1 cellular context compared by ENCODE assay signal in the genomic region with DNA sequence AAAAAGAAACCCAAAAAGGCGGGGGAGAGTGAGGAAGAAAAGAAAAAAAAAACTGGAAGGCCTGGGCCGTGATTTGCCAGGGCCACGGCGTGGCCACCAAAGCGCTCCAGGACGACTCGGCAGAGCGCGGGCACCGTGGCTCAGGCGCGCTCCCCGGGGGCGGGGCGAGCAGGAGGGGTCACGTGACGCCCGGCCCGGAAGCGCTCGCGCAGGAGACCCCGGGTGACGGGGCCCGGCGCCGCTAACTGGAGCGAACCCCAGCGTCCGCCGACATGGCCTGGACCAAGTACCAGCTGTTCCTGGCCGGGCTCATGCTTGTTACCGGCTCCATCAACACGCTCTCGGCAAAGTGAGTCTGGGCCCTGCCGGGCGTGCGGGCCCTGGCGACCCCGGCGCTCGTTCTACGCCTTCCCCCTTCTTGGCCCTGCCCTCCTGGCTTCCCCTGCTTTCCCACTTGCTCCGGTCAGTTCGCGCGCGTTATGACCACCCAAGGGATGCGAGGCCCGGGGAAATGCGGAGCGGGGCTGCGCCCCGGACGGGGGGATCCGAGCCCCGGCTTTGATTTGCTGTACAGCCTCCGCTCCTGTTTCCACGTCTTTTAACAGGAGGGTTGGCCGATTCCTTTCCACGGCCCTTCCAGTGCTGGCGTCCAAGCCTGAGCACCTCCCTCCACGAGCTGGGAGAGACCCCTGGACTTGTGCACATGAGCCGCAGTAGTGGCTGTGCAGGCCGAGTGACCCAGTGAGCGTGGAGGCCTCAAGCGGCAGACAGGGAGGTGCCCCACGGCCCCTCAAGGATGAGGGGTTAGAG.
TF ChIP-seq lines count a peak whose summit lies in the region.

Gene SLC35F6, plus strand, starts transcription at position 207 of the 810 bp plus-strand sequence. Its CDS starts 66 bp downstream, at position 273.

TF ChIP-seq in K562, 482 proteins besides CTCF, POLR2A, EP300 and RAD21 (continued from another document):
- TF ChIP-seq, protein P1, sequence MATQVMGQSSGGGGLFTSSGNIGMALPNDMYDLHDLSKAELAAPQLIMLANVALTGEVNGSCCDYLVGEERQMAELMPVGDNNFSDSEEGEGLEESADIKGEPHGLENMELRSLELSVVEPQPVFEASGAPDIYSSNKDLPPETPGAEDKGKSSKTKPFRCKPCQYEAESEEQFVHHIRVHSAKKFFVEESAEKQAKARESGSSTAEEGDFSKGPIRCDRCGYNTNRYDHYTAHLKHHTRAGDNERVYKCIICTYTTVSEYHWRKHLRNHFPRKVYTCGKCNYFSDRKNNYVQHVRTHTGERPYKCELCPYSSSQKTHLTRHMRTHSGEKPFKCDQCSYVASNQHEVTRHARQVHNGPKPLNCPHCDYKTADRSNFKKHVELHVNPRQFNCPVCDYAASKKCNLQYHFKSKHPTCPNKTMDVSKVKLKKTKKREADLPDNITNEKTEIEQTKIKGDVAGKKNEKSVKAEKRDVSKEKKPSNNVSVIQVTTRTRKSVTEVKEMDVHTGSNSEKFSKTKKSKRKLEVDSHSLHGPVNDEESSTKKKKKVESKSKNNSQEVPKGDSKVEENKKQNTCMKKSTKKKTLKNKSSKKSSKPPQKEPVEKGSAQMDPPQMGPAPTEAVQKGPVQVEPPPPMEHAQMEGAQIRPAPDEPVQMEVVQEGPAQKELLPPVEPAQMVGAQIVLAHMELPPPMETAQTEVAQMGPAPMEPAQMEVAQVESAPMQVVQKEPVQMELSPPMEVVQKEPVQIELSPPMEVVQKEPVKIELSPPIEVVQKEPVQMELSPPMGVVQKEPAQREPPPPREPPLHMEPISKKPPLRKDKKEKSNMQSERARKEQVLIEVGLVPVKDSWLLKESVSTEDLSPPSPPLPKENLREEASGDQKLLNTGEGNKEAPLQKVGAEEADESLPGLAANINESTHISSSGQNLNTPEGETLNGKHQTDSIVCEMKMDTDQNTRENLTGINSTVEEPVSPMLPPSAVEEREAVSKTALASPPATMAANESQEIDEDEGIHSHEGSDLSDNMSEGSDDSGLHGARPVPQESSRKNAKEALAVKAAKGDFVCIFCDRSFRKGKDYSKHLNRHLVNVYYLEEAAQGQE (CRISPR knock-in tag; IDR thresholded peaks at IDR 0.05; ENCODE audit: low read depth) = 0 out of 2 replicates have a peak, but pooled peaks have one; percentile 59
- TF ChIP-seq CCNT2 (IDR thresholded peaks at IDR 0.05; ENCODE audit: borderline replicate concordance, extremely low read depth, insufficient read length, low read depth, low read length) (peak; percentile 81), ZNF23 (CRISPR knock-in tag; IDR thresholded peaks at IDR 0.05) (no peak), RFX1 (IDR thresholded peaks at IDR 0.05) (no peak), USF1 (CRISPR knock-in tag; IDR thresholded peaks at IDR 0.05) (peak; percentile 97), COPS2 (conservative IDR thresholded peaks at IDR 0.05) (no peak), ZNF384 (IDR thresholded peaks at IDR 0.05; ENCODE audit: low read depth, low read length) (peak; percentile 66), E2F6 (IDR thresholded peaks at IDR 0.05; ENCODE audit: borderline replicate concordance in 1 of 2, extremely low read depth in 1 of 2, insufficient read depth in 1 of 2, insufficient read length in 1 of 2, low read depth in 1 of 2, low read length in 1 of 2, poor library complexity in 1 of 2, severe bottlenecking in 1 of 2) (peak; percentile 65 to 90), TRIM28 (IDR thresholded peaks at IDR 0.05) (no peak), STAT5B (CRISPR knock-in tag; IDR thresholded peaks at IDR 0.05) (no peak), GABPA (tag; conservative IDR thresholded peaks at IDR 0.05; ENCODE audit: low read depth) (peak; percentile 82), ZNF184 (CRISPR knock-in tag; IDR thresholded peaks at IDR 0.05) (no peak), HNRNPK (IDR thresholded peaks at IDR 0.05; ENCODE audit: low read depth, low read length, poor library complexity, severe bottlenecking) (no peak), SAP30 (IDR thresholded peaks at IDR 0.05; ENCODE audit: borderline replicate concordance, insufficient read depth, low read depth, low read length, poor library complexity, severe bottlenecking) (peak; percentile 93), RBM39 (optimal IDR thresholded peaks at IDR 0.05; ENCODE audit: low read depth, low read length) (no peak), HMG20A (CRISPR knock-in tag; conservative IDR thresholded peaks at IDR 0.05) (no peak), SMARCE1 (IDR thresholded peaks at IDR 0.05) (no peak), RNF2 (IDR thresholded peaks at IDR 0.05) (no peak), ZNF124 (CRISPR knock-in tag; IDR thresholded peaks at IDR 0.05) (no peak), CTBP1 (IDR thresholded peaks at IDR 0.05; ENCODE audit: borderline replicate concordance) (peak; percentile 61; the same call in 1 of the 2 replicates), SP1 (CRISPR knock-in tag; IDR thresholded peaks at IDR 0.05) (peak; percentile 67), FOXK2 (conservative IDR thresholded peaks at IDR 0.05 in 1 of 2, IDR thresholded peaks at IDR 0.05 in 1 of 2; ENCODE audit: low read depth in 2 of 2) (peak in 1 of 2 experiments; percentile 56; a peak in 1 of 4 replicates), NKRF (IDR thresholded peaks at IDR 0.05; ENCODE audit: borderline replicate concordance) (peak; percentile 78; the same call in 1 of the 2 replicates), NR2C1 (IDR thresholded peaks at IDR 0.05) (peak; percentile 79), NR2C1 (tag; IDR thresholded peaks at IDR 0.05) (peak; percentile 80), ZFP1 (CRISPR knock-in tag; IDR thresholded peaks at IDR 0.05) (no peak), MEIS2 (IDR thresholded peaks at IDR 0.05; ENCODE audit: partially characterized antibody) (no peak), CXXC5 (CRISPR knock-in tag; IDR thresholded peaks at IDR 0.05) (peak; percentile 92)
